In the genomic region with DNA sequence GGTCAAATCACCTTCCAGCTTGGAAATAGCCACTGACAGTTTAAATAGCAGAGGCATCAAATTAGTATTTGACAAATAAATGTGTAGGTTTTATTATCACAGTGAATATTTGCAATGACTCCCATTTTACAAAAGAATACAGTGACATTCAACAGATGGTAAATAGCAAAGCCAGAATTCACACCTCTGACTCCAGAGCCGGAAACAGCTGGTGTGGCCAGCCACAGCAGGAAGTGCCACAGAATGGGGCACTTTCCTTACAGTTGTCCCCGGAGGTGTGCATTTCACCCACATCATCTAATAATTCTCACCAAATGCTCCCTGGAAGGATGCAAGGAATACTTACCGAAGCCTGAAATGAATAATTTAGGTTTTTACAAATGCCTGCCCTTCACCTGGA, we compare ENCODE assay signal across 38 cellular contexts.
"Had no signal": no experiment of that assay in that cellular context is flagged by ENCODE, and none has a peak within 500 bp of the region (broad histone marks: within the 10 kb centered on the region; RNA-seq: fewer than 3 reads in every experiment).

No MANE protein-coding gene starts in this region.

- DNase-seq: activated CD4-positive, alpha-beta memory T cell treated with anti-CD3 and anti-CD28 coated beads, Interleukin-2, amount 10 ng/mL, durations not matched to agents 7 days and 5 days; activated CD4-positive, alpha-beta T cell treated with anti-CD3 and anti-CD28 coated beads for 1 hour; activated CD4-positive, alpha-beta T cell treated with anti-CD3 and anti-CD28 coated beads for 48 hours; activated CD4-positive, CD25-positive, alpha-beta regulatory T cell; activated CD8-positive, alpha-beta memory T cell treated with anti-CD3 and anti-CD28 coated beads for 24 hours; activated CD8-positive, alpha-beta memory T cell treated with anti-CD3 and anti-CD28 coated beads, Interleukin-2, amount 10 ng/mL, durations not matched to agents 7 days and 5 days; activated CD8-positive, alpha-beta memory T cell treated with anti-CD3 and anti-CD28 coated beads, Interleukin-2, amount 50 U/mL, for 48 hours; activated effector memory CD4-positive, alpha-beta T cell treated with Interleukin-2 at 50 U/mL for 16 hours; activated naive CD4-positive, alpha-beta T cell treated with anti-CD3 and anti-CD28 coated beads, Interleukin-2, amount 50 U/mL, for 16 hours; activated naive CD8-positive, alpha-beta T cell treated with anti-CD3 and anti-CD28 coated beads for 36 hours; activated T-cell treated with anti-CD3 and anti-CD28 coated beads, Interleukin-2, amount 50 U/mL, for 48 hours; amniotic stem cell; aorta; brain microvascular endothelial cell; central memory CD4-positive, alpha-beta T cell; Kasumi-1; MG63; MV-4-11; NCI-H1092; NCI-H1436 treated with DMSO at 0.1 percent for 48 hours; NCI-H187 treated with DMSO at 0.1 percent for 48 hours; NCI-H2081; NCI-H2171 treated with DMSO at 0.1 percent for 48 hours; NCI-H226; NCI-H446 treated with DMSO at 0.1 percent for 48 hours; NCI-H524; NK-92 treated with Interleukin-12 subunit alpha and Interleukin-12 subunit beta, amount 100 ng/mL, for 24 hours; PC-9; SIG-M5; SW 1271; T-helper 1 cell; T-helper 2 cell; T-helper 9 cell; WERI-Rb-1 had no signal

- ATAC-seq: activated CD8-positive, alpha-beta memory T cell treated with anti-CD3 and anti-CD28 coated beads, Interleukin-2, amount 10 ng/mL, durations not matched to agents 7 days and 5 days; Right ventricle myocardium inferior; SK-N-SH treated with all-trans-retinoic acid at 6 μM for 48 hours had no signal

- H3K27ac ChIP-seq: brain microvascular endothelial cell, PC-9, RWPE1, WERI-Rb-1 had no signal

- FAIRE-seq: RCC 7860 had no signal
